ENCODE assay signal across 23 cellular contexts in genomic region chr1:162204129-162204882, GRCh38.
"Had no signal": no experiment of that assay in that cellular context is flagged by ENCODE, and none has a peak within 500 bp of the region (broad histone marks: within the 10 kb centered on the region; RNA-seq: fewer than 3 reads in every experiment).

No MANE protein-coding gene starts in this region.

- H3K36me3 Mint-ChIP-seq: activated CD8-positive, alpha-beta memory T cell treated with anti-CD3 and anti-CD28 coated beads, Interleukin-2, amount 10 ng/mL, durations not matched to agents 7 days and 5 days; activated naive CD4-positive, alpha-beta T cell treated with anti-CD3 and anti-CD28 coated beads, Interleukin-2, amount 50 U/mL, for 24 hours had no signal

- H3K9me3 Mint-ChIP-seq: activated naive CD4-positive, alpha-beta T cell treated with anti-CD3 and anti-CD28 coated beads, Interleukin-2, amount 50 U/mL, for 24 hours; activated T-cell treated with anti-CD3 and anti-CD28 coated beads, Interleukin-2, amount 50 U/mL, for 24 hours; activated T-helper 1 cell treated with anti-CD3 and anti-CD28 coated beads, Interleukin-12 subunit alpha, Interleukin-12 subunit beta, Interleukin-2, Interleukin-4 antibody, amounts not matched to agents 30 ng/mL and 10 ng/mL and 1 ng/mL, durations not matched to agents 14 hours and 24 hours and 36 hours; T-helper 1 cell treated with Interleukin-12 subunit alpha and Interleukin-12 subunit beta and Interleukin-4 antibody, amounts not matched to agents 30 μg/mL and 1 μg/mL, for 36 hours had no signal

- DNase-seq: activated CD4-positive, alpha-beta T cell treated with anti-CD3 and anti-CD28 coated beads for 48 hours; activated CD4-positive, alpha-beta T cell treated with anti-CD3 and anti-CD28 coated beads, Interleukin-2, amount 50 U/mL, for 4 hours; activated CD4-positive, CD25-positive, alpha-beta regulatory T cell treated with anti-CD3 and anti-CD28 coated beads, Interleukin-2, amount 50 U/mL, for 72 hours; activated CD8-positive, alpha-beta memory T cell treated with anti-CD3 and anti-CD28 coated beads, Interleukin-2, amount 10 ng/mL, durations not matched to agents 7 days and 5 days; activated effector memory CD4-positive, alpha-beta T cell treated with Interleukin-2 at 50 U/mL for 16 hours; activated naive CD4-positive, alpha-beta T cell; activated T-cell treated with anti-CD3 and anti-CD28 coated beads, Interleukin-2, amount 50 U/mL, for 24 hours; aorta; central memory CD4-positive, alpha-beta T cell; KG1; NCI-H1048; NCI-H146; NCI-H1930; NCI-H2107; NCI-H2171 treated with DMSO at 0.1 percent for 48 hours; NCI-H226; NCI-H526; PC-3; SHP77 treated with DMSO at 0.1 percent for 48 hours had no signal

- H3K4me1 Mint-ChIP-seq: activated CD8-positive, alpha-beta memory T cell treated with anti-CD3 and anti-CD28 coated beads, Interleukin-2, amount 10 ng/mL, durations not matched to agents 7 days and 5 days; activated naive CD4-positive, alpha-beta T cell treated with anti-CD3 and anti-CD28 coated beads, Interleukin-2, amount 50 U/mL, for 24 hours had no signal

- H3K27ac Mint-ChIP-seq: activated CD8-positive, alpha-beta memory T cell treated with anti-CD3 and anti-CD28 coated beads, Interleukin-2, amount 10 ng/mL, durations not matched to agents 7 days and 5 days; activated naive CD4-positive, alpha-beta T cell treated with anti-CD3 and anti-CD28 coated beads, Interleukin-2, amount 50 U/mL, for 24 hours; activated T-cell treated with anti-CD3 and anti-CD28 coated beads, Interleukin-2, amount 50 U/mL, for 24 hours; activated T-helper 1 cell treated with anti-CD3 and anti-CD28 coated beads, Interleukin-12 subunit alpha, Interleukin-12 subunit beta, Interleukin-2, Interleukin-4 antibody, amounts not matched to agents 30 ng/mL and 10 ng/mL and 1 ng/mL, durations not matched to agents 14 hours and 24 hours and 36 hours; T-helper 1 cell treated with Interleukin-12 subunit alpha and Interleukin-12 subunit beta and Interleukin-4 antibody, amounts not matched to agents 30 μg/mL and 1 μg/mL, for 36 hours; WTC11 had no signal

- ATAC-seq: activated CD8-positive, alpha-beta memory T cell treated with anti-CD3 and anti-CD28 coated beads, Interleukin-2, amount 10 ng/mL, durations not matched to agents 7 days and 5 days; PC-3; WTC11 had no signal

- H3K4me3 Mint-ChIP-seq: activated CD8-positive, alpha-beta memory T cell treated with anti-CD3 and anti-CD28 coated beads, Interleukin-2, amount 10 ng/mL, durations not matched to agents 7 days and 5 days; activated naive CD4-positive, alpha-beta T cell treated with anti-CD3 and anti-CD28 coated beads, Interleukin-2, amount 50 U/mL, for 24 hours; activated T-cell treated with anti-CD3 and anti-CD28 coated beads, Interleukin-2, amount 50 U/mL, for 24 hours; activated T-helper 1 cell treated with anti-CD3 and anti-CD28 coated beads, Interleukin-12 subunit alpha, Interleukin-12 subunit beta, Interleukin-2, Interleukin-4 antibody, amounts not matched to agents 30 ng/mL and 10 ng/mL and 1 ng/mL, durations not matched to agents 14 hours and 24 hours and 36 hours; T-helper 1 cell treated with Interleukin-12 subunit alpha and Interleukin-12 subunit beta and Interleukin-4 antibody, amounts not matched to agents 30 μg/mL and 1 μg/mL, for 36 hours; WTC11 had no signal
